In genomic region chr11:28123151-28123571, GRCh38 we compare ENCODE assay signal across 25 cellular contexts. TPM values are rescaled to one million over a fixed set of nuclear protein-coding genes. Genes with fewer than 3 reads are reported as not detected.
A peak's percentile ranks its signal among the peaks of the same experiment; 100 is the strongest.
DNase-seq lines count a peak whose midpoint lies in the region; ATAC-seq, FAIRE-seq and TF ChIP-seq lines count a peak whose summit lies in the region.
"Had no signal": no experiment of that assay in that cellular context is flagged by ENCODE, and none has a peak within 500 bp of the region (broad histone marks: within the 10 kb centered on the region; RNA-seq: fewer than 3 reads in every experiment).

No MANE protein-coding gene starts in this region.

- no peak for ATAC-seq in left lobe of liver
- ATAC-seq: heart right ventricle, sciatic nerve, T-cell had no signal

- H4K20me1 ChIP-seq in astrocyte (ENCODE audit: insufficient read depth, low read length): no peaks in the 10 kb centered on the region

- no peak overlapping the region for H3K4me3 Mint-ChIP-seq in astrocyte (ENCODE audit: unreplicated experiment)
- H3K4me3 Mint-ChIP-seq in CD14-positive monocyte: no peak overlapping the region
- H3K4me3 Mint-ChIP-seq: activated CD4-positive, alpha-beta memory T cell treated with anti-CD3 and anti-CD28 coated beads, Interleukin-2, amount 10 ng/mL, durations not matched to agents 7 days and 5 days; B cell; mesothelial cell of epicardium; T-cell had no signal

- peaks cover 7% of the 10 kb centered on the region for H3K4me1 ChIP-seq in astrocyte (ENCODE audit: insufficient read depth, low read length)
- H3K4me1 ChIP-seq: colonic mucosa had no signal

- peaks cover 6% of the 10 kb centered on the region for H3K79me2 ChIP-seq in astrocyte (ENCODE audit: insufficient read depth, low read length)

- no peaks in the 10 kb centered on the region for H3K27me3 Mint-ChIP-seq in astrocyte (ENCODE audit: low read depth, unreplicated experiment)
- H3K27me3 Mint-ChIP-seq in CD14-positive monocyte (ENCODE audit: low read depth in 3 of 3): no peaks in the 10 kb centered on the region
- H3K27me3 Mint-ChIP-seq: activated CD4-positive, alpha-beta memory T cell treated with anti-CD3 and anti-CD28 coated beads, Interleukin-2, amount 10 ng/mL, durations not matched to agents 7 days and 5 days; B cell; T-cell had no signal

- H2AFZ ChIP-seq in astrocyte (ENCODE audit: low read depth, low read length): peak overlapping the region; percentile 35

- intact Hi-C loops in CD14-positive monocyte (cut with micrococcal nuclease): no loop called here

- H3K36me3 ChIP-seq in astrocyte (ENCODE audit: insufficient read depth, low read length): no peaks in the 10 kb centered on the region
- H3K36me3 ChIP-seq: colonic mucosa, HAP-1, WERI-Rb-1 had no signal

- H3K4me2 ChIP-seq in astrocyte (ENCODE audit: low read length): peak overlapping the region; percentile 60

- H3K4me3 ChIP-seq in AG09309 (ENCODE audit: control insufficient read depth, low read depth, low read length): no peak overlapping the region
- no peak overlapping the region for H3K4me3 ChIP-seq in astrocyte (ENCODE audit: insufficient read depth, low read depth, low read length)
- H3K4me3 ChIP-seq: colonic mucosa, HAP-1, heart right ventricle had no signal

- H3K27ac Mint-ChIP-seq in astrocyte (ENCODE audit: unreplicated experiment) (no peak overlapping the region), CD14-positive monocyte (no peak overlapping the region)
- H3K27ac Mint-ChIP-seq: activated CD4-positive, alpha-beta memory T cell treated with anti-CD3 and anti-CD28 coated beads, Interleukin-2, amount 10 ng/mL, durations not matched to agents 7 days and 5 days; activated T-helper 2 cell treated with anti-CD3 and anti-CD28 coated beads, Interferon-gamma antibody, Interleukin-2, Interleukin-4, amounts not matched to agents 10 μg/mL and 5 μg/mL and 100 μg/mL, durations not matched to agents 14 hours and 24 hours and 36 hours; B cell; mesothelial cell of epicardium; T-cell had no signal

- no peaks in the 10 kb centered on the region for H3K27me3 ChIP-seq in astrocyte (ENCODE audit: insufficient read depth, low read length)
- H3K27me3 ChIP-seq: colonic mucosa, heart right ventricle had no signal

- peak overlapping the region; percentile 45 for H3K27ac ChIP-seq in astrocyte (ENCODE audit: low read depth, low read length)
- H3K27ac ChIP-seq: colonic mucosa, heart right ventricle, WERI-Rb-1 had no signal

- peaks cover 7% of the 10 kb centered on the region for H3K4me1 Mint-ChIP-seq in astrocyte (ENCODE audit: low read depth, unreplicated experiment)
- H3K4me1 Mint-ChIP-seq in CD14-positive monocyte: no peaks in the 10 kb centered on the region

- TF ChIP-seq CTCF in AG09309 (IDR thresholded peaks at IDR 0.05; ENCODE audit: control insufficient read depth, insufficient read depth, low read depth, low read length, missing control alignments) (no peak), astrocyte (IDR thresholded peaks at IDR 0.05; ENCODE audit: insufficient read depth, low read depth, low read length) (no peak), CD14-positive monocyte (IDR thresholded peaks at IDR 0.05) (no peak)

- H3K9ac ChIP-seq in astrocyte (ENCODE audit: low read length): peak overlapping the region; percentile 29

- H3K36me3 Mint-ChIP-seq in astrocyte (ENCODE audit: low read depth, unreplicated experiment) (no peaks in the 10 kb centered on the region), CD14-positive monocyte (peaks cover 12 to 13% of the 10 kb centered on the region in 2 donors)

- no peaks in the 10 kb centered on the region for H3K9me3 ChIP-seq in astrocyte (ENCODE audit: insufficient read depth, low read depth, low read length)
- H3K9me3 ChIP-seq: colonic mucosa, HAP-1, heart right ventricle had no signal

- H3K9me3 Mint-ChIP-seq in astrocyte (ENCODE audit: unreplicated experiment): no peaks in the 10 kb centered on the region
- H3K9me3 Mint-ChIP-seq in CD14-positive monocyte: no peaks in the 10 kb centered on the region
- H3K9me3 Mint-ChIP-seq: activated CD4-positive, alpha-beta memory T cell treated with anti-CD3 and anti-CD28 coated beads, Interleukin-2, amount 10 ng/mL, durations not matched to agents 7 days and 5 days; activated T-helper 2 cell treated with anti-CD3 and anti-CD28 coated beads, Interferon-gamma antibody, Interleukin-2, Interleukin-4, amounts not matched to agents 10 μg/mL and 5 μg/mL and 100 μg/mL, durations not matched to agents 14 hours and 24 hours and 36 hours; mesothelial cell of epicardium; T-cell had no signal

- DNase-seq in AG09309 (ENCODE audit: low read depth) (peak; percentile 21), HT-29 (ENCODE audit: low spot score) (peak; percentile 23), astrocyte (ENCODE audit: low read depth) (peak; percentile 83), glomerular visceral epithelial cell (ENCODE audit: extremely low spot score) (peak; percentile 15), SIG-M5 (lab: John Stamatoyannopoulos, UW) (no peak), CD14-positive monocyte (ENCODE audit: low spot score) (no peak), left lobe of liver (ENCODE audit: low spot score) (no peak), DMS153 treated with DMSO at 0.1 percent for 48 hours (lab: John Stamatoyannopoulos, UW; ENCODE audit: unreplicated experiment) (no peak)
- DNase-seq: activated CD4-positive, alpha-beta memory T cell treated with anti-CD3 and anti-CD28 coated beads, Interleukin-2, amount 10 ng/mL, durations not matched to agents 7 days and 5 days; amygdala; colonic mucosa; heart right ventricle; islet precursor cell; MV-4-11; NCI-H526 treated with DMSO at 0.1 percent for 48 hours; RPMI8226; stimulated activated CD4-positive, alpha-beta T cell treated with anti-CD3 and anti-CD28 coated beads, Interleukin-2, amount 100 ng/mL, for 48 hours; T-cell; WERI-Rb-1 had no signal

- FAIRE-seq in astrocyte (lab: Jason Lieb, UNC): no peak
- FAIRE-seq: D721Med had no signal

RNA-seq across cellular contexts. Expression of gene METTL15, which starts 15.0 kb away (rescaled TPM):
- total RNA-seq in HT-29 (2014; rRNA removed; shearing (Covaris generic)): 10.3 and 11.5 TPM in 2 replicates
- total RNA-seq in astrocyte (10.8 and 13.7 TPM in 2 replicates), left lobe of liver (6.8 TPM)
- polyA plus RNA-seq in CD14-positive monocyte: 1 to 10 TPM; 2.6 to 2.9 TPM

RNA-seq across cellular contexts. Expression of gene KIF18A, which starts 15.2 kb away (rescaled TPM):
- total RNA-seq in HT-29 (2014; rRNA removed; shearing (Covaris generic)): 7.9 and 8.0 TPM in 2 replicates
- total RNA-seq in astrocyte: 2.5 and 3.8 TPM in 2 replicates
- polyA plus RNA-seq in CD14-positive monocyte: under 1 TPM in 1 of 2 donors, not detected in 1; 0.73 TPM
- 0.13 TPM for total RNA-seq in left lobe of liver

Comparison
In these comparisons a context has a peak if more than half of its experiments do, and no peak if none do; other contexts are left out.
1. DNase-seq: peak in AG09309 (single experiment), HT-29 (single experiment), astrocyte (single experiment) and glomerular visceral epithelial cell (single experiment); none in SIG-M5 (single experiment), CD14-positive monocyte (single experiment), left lobe of liver (single experiment) and DMS153 treated with DMSO at 0.1 percent for 48 hours (single experiment).